ENCODE assay signal across 1 cellular context in genomic region chr6:41066867-41067304, GRCh38.
A peak's percentile ranks its signal among the peaks of the same experiment; 100 is the strongest.
TF ChIP-seq lines count a peak whose summit lies in the region.

No MANE protein-coding gene starts in this region.

TF ChIP-seq in HepG2, 621 proteins besides CTCF, POLR2A, EP300 and RAD21 (continued from another document and continues in another):
- TF ChIP-seq SSRP1 (CRISPR knock-in tag; IDR thresholded peaks at IDR 0.05), result no peak
- TF ChIP-seq RBFOX2 (IDR thresholded peaks at IDR 0.05; ENCODE audit: low read depth, low read length), result no peak
- TF ChIP-seq RBM22 (optimal IDR thresholded peaks at IDR 0.05; ENCODE audit: low read length), result no peak
- no peak for TF ChIP-seq ZNF432 (CRISPR knock-in tag; IDR thresholded peaks at IDR 0.05; ENCODE audit: borderline replicate concordance)
- TF ChIP-seq PHF8 (CRISPR knock-in tag; IDR thresholded peaks at IDR 0.05), result no peak
- TF ChIP-seq RERE (CRISPR knock-in tag; IDR thresholded peaks at IDR 0.05; ENCODE audit: low read depth), result no peak
- no peak for TF ChIP-seq KLF11 (CRISPR knock-in tag; IDR thresholded peaks at IDR 0.05)
- TF ChIP-seq MYPOP (CRISPR knock-in tag; IDR thresholded peaks at IDR 0.05), result no peak
- TF ChIP-seq ZNF331 (CRISPR knock-in tag; IDR thresholded peaks at IDR 0.05), result peak; percentile 17; the same call in 1 of the 2 replicates
- no peak for TF ChIP-seq RAD51 (IDR thresholded peaks at IDR 0.05; ENCODE audit: borderline replicate concordance)
- TF ChIP-seq TGIF2 (CRISPR knock-in tag; IDR thresholded peaks at IDR 0.05), result no peak
- TF ChIP-seq NFKB2 (CRISPR knock-in tag; IDR thresholded peaks at IDR 0.05; ENCODE audit: borderline replicate concordance), result no peak
- no peak for TF ChIP-seq ZFX (CRISPR knock-in tag; IDR thresholded peaks at IDR 0.05; ENCODE audit: low read depth)
- TF ChIP-seq TBP (CRISPR knock-in tag; IDR thresholded peaks at IDR 0.05), result no peak
- peak; percentile 25; the same call in 1 of the 2 replicates for TF ChIP-seq NCOR1 (IDR thresholded peaks at IDR 0.05; ENCODE audit: borderline replicate concordance, low read length)
- TF ChIP-seq ZNF576 (CRISPR knock-in tag; IDR thresholded peaks at IDR 0.05), result no peak
- TF ChIP-seq PATZ1 (CRISPR knock-in tag; IDR thresholded peaks at IDR 0.05), result no peak
- no peak for TF ChIP-seq ZNF552 (CRISPR knock-in tag; IDR thresholded peaks at IDR 0.05; ENCODE audit: borderline replicate concordance)
- TF ChIP-seq HBP1 (CRISPR knock-in tag; IDR thresholded peaks at IDR 0.05; ENCODE audit: low read depth), result no peak
- TF ChIP-seq DBP (CRISPR knock-in tag; IDR thresholded peaks at IDR 0.05; ENCODE audit: not compliant biosample characterization), result no peak
- no peak for TF ChIP-seq TRAFD1 (CRISPR knock-in tag; IDR thresholded peaks at IDR 0.05; ENCODE audit: borderline replicate concordance)
- no peak for TF ChIP-seq IKZF4 (CRISPR knock-in tag; IDR thresholded peaks at IDR 0.05; ENCODE audit: borderline replicate concordance, low read depth, not compliant biosample characterization)
- TF ChIP-seq ZNF441 (CRISPR knock-in tag; IDR thresholded peaks at IDR 0.05; ENCODE audit: borderline replicate concordance), result no peak
- TF ChIP-seq ZNF142 (CRISPR knock-in tag; IDR thresholded peaks at IDR 0.05), result no peak
- TF ChIP-seq NR2F6 (IDR thresholded peaks at IDR 0.05), result no peak
- 0 out of 2 replicates have a peak, but pooled peaks have one; percentile 19 for TF ChIP-seq NR2F6 (CRISPR knock-in tag; IDR thresholded peaks at IDR 0.05)
- no peak for TF ChIP-seq SKI (IDR thresholded peaks at IDR 0.05; ENCODE audit: partially characterized antibody)
- TF ChIP-seq ZNF616 (CRISPR knock-in tag; IDR thresholded peaks at IDR 0.05; ENCODE audit: low read depth), result no peak
- TF ChIP-seq ZSCAN29 (CRISPR knock-in tag; conservative IDR thresholded peaks at IDR 0.05), result no peak
- no peak for TF ChIP-seq LRRFIP1 (CRISPR knock-in tag; conservative IDR thresholded peaks at IDR 0.05)
- no peak for TF ChIP-seq NPAS2 (CRISPR knock-in tag; IDR thresholded peaks at IDR 0.05; ENCODE audit: borderline replicate concordance)
- no peak for TF ChIP-seq HOXA7 (CRISPR knock-in tag; IDR thresholded peaks at IDR 0.05)
- TF ChIP-seq ZNF264 (CRISPR knock-in tag; IDR thresholded peaks at IDR 0.05), result no peak
- no peak for TF ChIP-seq FUBP1 (CRISPR knock-in tag; IDR thresholded peaks at IDR 0.05; ENCODE audit: borderline replicate concordance)
- no peak for TF ChIP-seq BHLHE40 (IDR thresholded peaks at IDR 0.05; ENCODE audit: low read length)
